ENCODE assay signal across 13 cellular contexts in the genomic region with DNA sequence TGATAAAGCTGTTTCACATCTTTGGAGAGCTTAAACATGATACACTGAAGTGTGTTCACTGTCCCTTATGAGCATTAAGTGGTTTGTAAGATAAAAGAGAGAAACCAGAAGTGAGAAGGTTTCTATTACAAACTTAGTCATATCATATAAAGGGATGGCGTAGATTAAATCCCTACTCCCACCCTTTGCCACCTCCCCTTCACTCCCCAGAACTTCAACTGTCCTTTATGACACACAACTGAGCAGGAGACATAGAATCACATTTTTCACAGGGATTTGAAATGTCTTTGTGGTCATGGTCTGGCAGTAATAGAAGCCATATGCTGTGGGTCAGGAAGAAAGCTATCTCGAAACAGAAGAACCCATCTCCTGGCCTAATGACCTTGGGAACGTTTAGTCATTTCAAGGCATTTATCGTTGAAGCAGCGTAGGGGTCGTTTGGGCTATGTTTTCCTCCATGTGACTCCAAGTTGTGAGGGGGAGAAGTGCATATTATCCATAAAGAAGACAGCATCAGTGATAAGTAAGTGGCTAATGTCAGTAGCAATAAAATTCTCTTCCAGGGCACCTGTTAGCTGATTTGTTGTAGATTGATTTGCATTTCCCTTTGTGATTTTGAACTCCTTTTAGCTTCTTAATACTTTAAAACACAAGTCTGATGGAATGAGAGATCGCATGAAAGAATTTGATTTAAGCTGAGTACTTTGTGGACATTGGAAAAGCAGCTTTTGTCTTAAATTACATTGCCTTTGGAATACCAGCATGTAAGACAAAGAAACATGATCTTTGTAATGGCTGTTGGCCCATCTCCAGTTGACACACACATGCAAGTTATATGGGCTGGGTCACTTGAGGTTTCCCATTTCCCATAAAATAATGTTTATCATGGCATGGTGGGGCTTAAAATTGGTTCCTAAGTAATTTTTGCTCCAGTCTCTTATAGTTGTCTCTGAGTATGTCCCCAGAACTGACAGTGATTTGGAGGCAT.
DNase-seq lines count a peak whose midpoint lies in the region; ATAC-seq and TF ChIP-seq lines count a peak whose summit lies in the region.
"Had no signal": no experiment of that assay in that cellular context is flagged by ENCODE, and none has a peak within 500 bp of the region (broad histone marks: within the 10 kb centered on the region; RNA-seq: fewer than 3 reads in every experiment).

No MANE protein-coding gene starts in this region.

- TF ChIP-seq POLR2A in esophagus muscularis mucosa (IDR thresholded peaks at IDR 0.05; ENCODE audit: low read depth): no peak

- H3K4me1 Mint-ChIP-seq in activated naive CD4-positive, alpha-beta T cell treated with anti-CD3 and anti-CD28 coated beads, Interleukin-2, amount 10 ng/mL, durations not matched to agents 7 days and 5 days: no peaks in the 10 kb centered on the region
- H3K4me1 Mint-ChIP-seq: activated T-helper 17 cell treated with anti-CD3 and anti-CD28 coated beads, Interleukin-2, amount 50 U/mL, for 72 hours had no signal

- H3K27me3 ChIP-seq in esophagus muscularis mucosa: no peaks in the 10 kb centered on the region

- no peak overlapping the region for H3K4me3 ChIP-seq in esophagus muscularis mucosa
- H3K4me3 ChIP-seq: K562, SK-N-MC had no signal

- H3K36me3 ChIP-seq in esophagus muscularis mucosa: no peaks in the 10 kb centered on the region

- 62% methylated on average over 7 of the region's 7 CpGs for WGBS in esophagus muscularis mucosa

- DNase-seq in NCI-H146 (lab: John Stamatoyannopoulos, UW): peak; percentile 68
- peak; percentile 31 for DNase-seq in myocyte (ENCODE audit: low read depth)
- no peak for DNase-seq in activated naive CD4-positive, alpha-beta T cell treated with anti-CD3 and anti-CD28 coated beads, Interleukin-2, amount 10 ng/mL, durations not matched to agents 7 days and 5 days
- no peak for DNase-seq in HuH-7 (ENCODE audit: low spot score)
- DNase-seq in posterior vena cava (ENCODE audit: low spot score): no peak
- DNase-seq in esophagus muscularis mucosa (ENCODE audit: extremely low spot score): no peak
- DNase-seq: substantia nigra had no signal

- CTCF ChIA-PET in activated naive CD4-positive, alpha-beta T cell treated with anti-CD3 and anti-CD28 coated beads, Interleukin-2, amount 10 ng/mL, durations not matched to agents 7 days and 5 days (lab: Charles Lee): no interaction called here

- H3K36me3 Mint-ChIP-seq in activated naive CD4-positive, alpha-beta T cell treated with anti-CD3 and anti-CD28 coated beads, Interleukin-2, amount 10 ng/mL, durations not matched to agents 7 days and 5 days: no peaks in the 10 kb centered on the region

- peak; percentile 88 for ATAC-seq in GM18867 (IDR thresholded peaks at IDR 0.05; ENCODE audit: unreplicated experiment)
- ATAC-seq in HG02623 (IDR thresholded peaks at IDR 0.05; ENCODE audit: unreplicated experiment): peak; percentile 83
- ATAC-seq: activated T-helper 17 cell treated with anti-CD3 and anti-CD28 coated beads, Interleukin-2, amount 50 U/mL, for 72 hours; K562 had no signal

- H3K27ac Mint-ChIP-seq in activated naive CD4-positive, alpha-beta T cell treated with anti-CD3 and anti-CD28 coated beads, Interleukin-2, amount 10 ng/mL, durations not matched to agents 7 days and 5 days: no peak overlapping the region
- H3K27ac Mint-ChIP-seq: activated T-helper 17 cell treated with anti-CD3 and anti-CD28 coated beads, Interleukin-2, amount 50 U/mL, for 72 hours; progenitor cell of endocrine pancreas had no signal

- H3K9me3 Mint-ChIP-seq in activated naive CD4-positive, alpha-beta T cell treated with anti-CD3 and anti-CD28 coated beads, Interleukin-2, amount 10 ng/mL, durations not matched to agents 7 days and 5 days: peaks cover 1% of the 10 kb centered on the region

- H3K27me3 Mint-ChIP-seq in activated naive CD4-positive, alpha-beta T cell treated with anti-CD3 and anti-CD28 coated beads, Interleukin-2, amount 10 ng/mL, durations not matched to agents 7 days and 5 days: no peaks in the 10 kb centered on the region
- H3K27me3 Mint-ChIP-seq: activated T-helper 17 cell treated with anti-CD3 and anti-CD28 coated beads, Interleukin-2, amount 50 U/mL, for 72 hours; progenitor cell of endocrine pancreas had no signal

- no peak for TF ChIP-seq EP300 in esophagus muscularis mucosa (IDR thresholded peaks at IDR 0.05)

- no peaks in the 10 kb centered on the region for H3K4me1 ChIP-seq in esophagus muscularis mucosa

- no peak for TF ChIP-seq CTCF in esophagus muscularis mucosa (IDR thresholded peaks at IDR 0.05)

- no peak overlapping the region for H3K4me3 Mint-ChIP-seq in activated naive CD4-positive, alpha-beta T cell treated with anti-CD3 and anti-CD28 coated beads, Interleukin-2, amount 10 ng/mL, durations not matched to agents 7 days and 5 days
- H3K4me3 Mint-ChIP-seq: activated T-helper 17 cell treated with anti-CD3 and anti-CD28 coated beads, Interleukin-2, amount 50 U/mL, for 72 hours had no signal

- H3K9me3 ChIP-seq in esophagus muscularis mucosa: no peaks in the 10 kb centered on the region

- intact Hi-C loops in posterior vena cava (cut with DNase I) (no loop called here), esophagus muscularis mucosa (cut with DNase I) (no loop called here)

- H3K27ac ChIP-seq in esophagus muscularis mucosa (replicated peaks in 1 of 4): no peak overlapping the region
- H3K27ac ChIP-seq: SK-N-MC had no signal

Comparison
In these comparisons a context has a peak if more than half of its experiments do, and no peak if none do; other contexts are left out.
1. DNase-seq: peak in NCI-H146 (single experiment) and myocyte (single experiment); none in activated naive CD4-positive, alpha-beta T cell treated with anti-CD3 and anti-CD28 coated beads, Interleukin-2, amount 10 ng/mL, durations not matched to agents 7 days and 5 days (single experiment), HuH-7 (single experiment), posterior vena cava (single experiment) and esophagus muscularis mucosa (single experiment).